ENCODE assay signal across 11 cellular contexts in the genomic region with DNA sequence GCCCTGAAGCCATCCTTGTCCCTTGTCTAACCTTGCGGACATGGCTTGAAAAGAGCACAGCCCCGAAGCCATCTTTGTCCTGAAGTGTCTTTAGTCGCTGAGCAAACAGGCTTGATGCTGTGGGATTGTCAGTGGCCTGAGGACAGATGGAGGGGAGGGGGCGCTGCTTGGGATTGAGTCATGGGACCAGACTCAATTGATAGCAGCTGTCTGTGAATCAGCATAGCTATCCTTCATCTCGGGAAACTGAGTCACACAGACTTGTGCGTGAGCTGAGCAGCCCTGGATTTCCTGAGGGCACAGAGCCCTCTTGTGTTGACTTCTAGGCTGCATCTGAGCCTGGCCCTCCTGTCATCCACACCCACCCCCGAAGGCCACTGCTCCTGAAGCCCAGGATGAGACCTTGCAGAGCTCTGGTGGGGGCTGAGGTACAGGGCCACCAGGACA. TPM values are rescaled to one million over a fixed set of nuclear protein-coding genes. Genes with fewer than 3 reads are reported as not detected.
DNase-seq lines count a peak whose midpoint lies in the region; ATAC-seq and TF ChIP-seq lines count a peak whose summit lies in the region.
"Had no signal": no experiment of that assay in that cellular context is flagged by ENCODE, and none has a peak within 500 bp of the region (broad histone marks: within the 10 kb centered on the region; RNA-seq: fewer than 3 reads in every experiment).

No MANE protein-coding gene starts in this region.

- ATAC-seq in foreskin keratinocyte, result no peak
- no peak for ATAC-seq in GM21825 (IDR thresholded peaks at IDR 0.05; ENCODE audit: unreplicated experiment)

- H3K36me3 ChIP-seq in tibial nerve, result no peaks in the 10 kb centered on the region
- H3K36me3 ChIP-seq: Peyer's patch had no signal

- POLR2A ChIA-PET in GM10248 (lab: Yijun Ruan, JAX), result interaction anchor here (0.6 to 2.4 kb wide), 2 partner anchors 9 to 129 kb away, joined by 3 to 9 read pairs; no protein-coding TSS in a partner anchor
- POLR2A ChIA-PET in RWPE1 (lab: Yijun Ruan, JAX; ENCODE audit: low non-redundant PET), result no interaction called here

- H3K27me3 ChIP-seq in foreskin keratinocyte (peaks cover 27% of the 10 kb centered on the region), tibial nerve (peaks cover 0 to 6% of the 10 kb centered on the region in 2 donors)
- H3K27me3 ChIP-seq: Peyer's patch had no signal

- CTCF ChIA-PET in GM10248 (lab: Yijun Ruan, JAX) (interaction anchor here (1.0 to 1.7 kb wide), 5 partner anchors 9 to 171 kb away, joined by 3 to 9 read pairs (median 3); no protein-coding TSS in a partner anchor), RWPE1 (lab: Yijun Ruan, JAX) (interaction anchor here (0.6 to 1.7 kb wide), 3 partner anchors 9 to 813 kb away, joined by 3 to 14 read pairs (median 4); no protein-coding TSS in a partner anchor)

- H3K4me3 ChIP-seq in AG10803 (ENCODE audit: low read length) (no peak overlapping the region), tibial nerve (no peak overlapping the region)
- H3K4me3 ChIP-seq: Peyer's patch, upper lobe of left lung had no signal

- no peak for TF ChIP-seq POLR2A in tibial nerve (IDR thresholded peaks at IDR 0.05)

- TF ChIP-seq EP300 in tibial nerve (IDR thresholded peaks at IDR 0.05), result no peak

- peaks cover 6% of the 10 kb centered on the region for H3K4me1 ChIP-seq in foreskin keratinocyte
- peaks cover 0 to 22% (median 10%) of the 10 kb centered on the region in 4 donors for H3K4me1 ChIP-seq in tibial nerve

- DNase-seq in AG10803 (ENCODE audit: low read depth), result no peak
- DNase-seq in GM10248 (ENCODE audit: extremely low spot score), result no peak
- no peak for DNase-seq in RWPE1 (ENCODE audit: low spot score)
- peak in 1 of 2 donors; percentile 10 for DNase-seq in foreskin keratinocyte
- no peak for DNase-seq in NCI-H774 (lab: John Stamatoyannopoulos, UW)
- no peak for DNase-seq in GM19240 (ENCODE audit: insufficient read length, low spot score)
- no peak for DNase-seq in tibial nerve (ENCODE audit: low spot score in 2 of 2)
- DNase-seq: activated effector memory CD4-positive, alpha-beta T cell treated with Interleukin-2 at 50 U/mL for 16 hours; Peyer's patch had no signal

- H3K27ac ChIP-seq in RWPE1 (peak overlapping the region; percentile 0; the same call in 1 of the 2 replicates), foreskin keratinocyte (no peak overlapping the region), tibial nerve (no peak overlapping the region)
- H3K27ac ChIP-seq: Peyer's patch, upper lobe of left lung had no signal

- 63 to 69% methylated on average over 7 of the region's 7 CpGs for WGBS in tibial nerve, 2 donors

- no peaks in the 10 kb centered on the region for H3K9me3 ChIP-seq in tibial nerve
- H3K9me3 ChIP-seq: Peyer's patch, upper lobe of left lung had no signal

- TF ChIP-seq CTCF in AG10803 (conservative IDR thresholded peaks at IDR 0.05; ENCODE audit: low read length) (peak; percentile 32), GM10248 (IDR thresholded peaks at IDR 0.05; ENCODE audit: control extremely low read depth, extremely low read depth, low read depth, missing control alignments) (peak; percentile 46), RWPE1 (conservative IDR thresholded peaks at IDR 0.05; ENCODE audit: low read depth) (peak; percentile 40), foreskin keratinocyte (conservative IDR thresholded peaks at IDR 0.05) (peak; percentile 53), tibial nerve (IDR thresholded peaks at IDR 0.05) (peak in 1 of 5 experiments; percentile 9)

RNA-seq across cellular contexts. Expression of a gene that starts 14.4 kb away (rescaled TPM):
- 0.04 and 0.10 TPM in 2 replicates for total RNA-seq in foreskin keratinocyte
- 0.08 TPM in 1 of 2 replicates, not detected in the other for polyA plus RNA-seq in foreskin keratinocyte
- 10 to 100 TPM in 1 of 4 donors, 1 to 10 TPM in 2, under 1 TPM in 1; 0.84 to 10.5 (median 3.3) TPM for total RNA-seq in tibial nerve

RNA-seq across cellular contexts. Expression of a gene that starts 35.6 kb away (rescaled TPM):
- total RNA-seq in foreskin keratinocyte (65.4 and 68.9 TPM in 2 replicates), tibial nerve (10 to 100 TPM; 41.1 to 46.3 (median 44.0) TPM)
- 84.0 and 86.5 TPM in 2 replicates for polyA plus RNA-seq in foreskin keratinocyte
